Comparison of ENCODE assay signal across 1 cellular context in genomic region chr12:124109760-124110159, GRCh38.
TF ChIP-seq lines count a peak whose summit lies in the region.

No MANE protein-coding gene starts in this region.

TF ChIP-seq in HepG2, 621 proteins besides CTCF, POLR2A, EP300 and RAD21 (continued from another document):
- TF ChIP-seq ZHX2 (IDR thresholded peaks at IDR 0.05; ENCODE audit: low read depth) (no peak), ZHX2 (CRISPR knock-in tag; IDR thresholded peaks at IDR 0.05; ENCODE audit: borderline replicate concordance) (no peak), NFYB (CRISPR knock-in tag; IDR thresholded peaks at IDR 0.05) (peak; percentile 93), ZIK1 (CRISPR knock-in tag; IDR thresholded peaks at IDR 0.05; ENCODE audit: borderline replicate concordance, low read depth) (no peak), ZNF143 (CRISPR knock-in tag; IDR thresholded peaks at IDR 0.05) (peak; percentile 88), RARG (CRISPR knock-in tag; IDR thresholded peaks at IDR 0.05; ENCODE audit: low read depth) (no peak), FOXA1 (IDR thresholded peaks at IDR 0.05) (no peak), FOXA1 (CRISPR knock-in tag; IDR thresholded peaks at IDR 0.05) (no peak), ZNF232 (CRISPR knock-in tag; IDR thresholded peaks at IDR 0.05; ENCODE audit: borderline replicate concordance) (no peak), ZNF337 (CRISPR knock-in tag; IDR thresholded peaks at IDR 0.05; ENCODE audit: borderline replicate concordance, low read depth) (no peak)
- TF ChIP-seq, protein P1, sequence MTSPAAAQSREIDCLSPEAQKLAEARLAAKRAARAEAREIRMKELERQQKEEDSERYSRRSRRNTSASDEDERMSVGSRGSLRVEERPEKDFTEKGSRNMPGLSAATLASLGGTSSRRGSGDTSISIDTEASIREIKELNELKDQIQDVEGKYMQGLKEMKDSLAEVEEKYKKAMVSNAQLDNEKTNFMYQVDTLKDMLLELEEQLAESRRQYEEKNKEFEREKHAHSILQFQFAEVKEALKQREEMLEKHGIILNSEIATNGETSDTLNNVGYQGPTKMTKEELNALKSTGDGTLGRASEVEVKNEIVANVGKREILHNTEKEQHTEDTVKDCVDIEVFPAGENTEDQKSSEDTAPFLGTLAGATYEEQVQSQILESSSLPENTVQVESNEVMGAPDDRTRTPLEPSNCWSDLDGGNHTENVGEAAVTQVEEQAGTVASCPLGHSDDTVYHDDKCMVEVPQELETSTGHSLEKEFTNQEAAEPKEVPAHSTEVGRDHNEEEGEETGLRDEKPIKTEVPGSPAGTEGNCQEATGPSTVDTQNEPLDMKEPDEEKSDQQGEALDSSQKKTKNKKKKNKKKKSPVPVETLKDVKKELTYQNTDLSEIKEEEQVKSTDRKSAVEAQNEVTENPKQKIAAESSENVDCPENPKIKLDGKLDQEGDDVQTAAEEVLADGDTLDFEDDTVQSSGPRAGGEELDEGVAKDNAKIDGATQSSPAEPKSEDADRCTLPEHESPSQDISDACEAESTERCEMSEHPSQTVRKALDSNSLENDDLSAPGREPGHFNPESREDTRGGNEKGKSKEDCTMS (CRISPR knock-in tag; conservative IDR thresholded peaks at IDR 0.05), result no peak
TF ChIP-seq in HepG2: peak in this region for 7.
